ENCODE assay signal across 20 cellular contexts in the genomic region with DNA sequence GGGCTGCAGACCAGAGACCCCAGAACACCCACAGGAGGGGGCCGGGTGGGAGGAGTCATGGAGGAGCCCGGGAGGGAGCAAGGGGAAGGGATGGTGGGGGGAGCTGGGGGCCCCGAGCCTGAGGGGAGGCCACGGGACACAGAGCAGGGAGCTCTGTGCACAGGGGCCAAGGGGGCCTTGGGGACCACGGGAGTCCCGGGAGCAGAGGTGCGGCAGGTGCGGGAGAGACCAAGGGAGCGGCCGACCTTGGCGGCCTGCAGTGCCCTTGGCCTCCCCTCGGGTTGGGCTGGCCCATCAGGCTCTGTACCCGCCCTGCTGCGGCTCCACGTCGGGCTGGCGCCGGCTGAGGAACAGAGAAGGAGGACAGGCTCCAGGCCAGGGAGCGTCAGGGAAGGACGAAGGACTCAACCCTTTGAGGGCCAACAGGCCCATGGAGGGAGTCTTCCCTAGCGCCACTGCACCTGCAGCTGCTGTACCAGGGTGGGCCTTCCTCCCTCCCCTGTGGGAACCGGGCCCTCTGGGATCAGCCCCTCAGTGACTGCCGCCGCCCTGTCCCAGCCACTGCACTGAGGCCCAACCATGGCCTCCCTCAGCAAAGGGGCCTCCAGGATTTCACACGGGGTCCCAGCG. TPM values are rescaled to one million over a fixed set of nuclear protein-coding genes. Genes with fewer than 3 reads are reported as not detected.
"Had no signal": no experiment of that assay in that cellular context is flagged by ENCODE, and none has a peak within 500 bp of the region (broad histone marks: within the 10 kb centered on the region; RNA-seq: fewer than 3 reads in every experiment).

No MANE protein-coding gene starts in this region.

- H3K36me3 ChIP-seq: colonic mucosa, sigmoid colon, suprapubic skin, thyroid gland, upper lobe of left lung, uterus had no signal

- DNase-seq: colonic mucosa; dermis blood vessel endothelial cell; endodermal cell; erythroblast; foreskin keratinocyte; head of caudate nucleus; mammary epithelial cell; naive thymus-derived CD8-positive, alpha-beta T cell; sigmoid colon; stimulated activated CD4-positive, alpha-beta T cell treated with anti-CD3 and anti-CD28 coated beads, Interleukin-2, amount 100 ng/mL, for 24 hours; stimulated activated CD4-positive, alpha-beta T cell treated with anti-CD3 and anti-CD28 coated beads, Interleukin-4, amount 100 ng/mL, for 4 hours; stimulated activated naive CD4-positive, alpha-beta T cell; thyroid gland; upper lobe of left lung; uterus had no signal

- H3K4me2 ChIP-seq: hepatocyte had no signal

- H3K9me3 ChIP-seq: colonic mucosa, suprapubic skin, thyroid gland, uterus had no signal

- H3K27ac Mint-ChIP-seq: endodermal cell; naive thymus-derived CD8-positive, alpha-beta T cell had no signal

- H3K4me1 ChIP-seq: colonic mucosa, foreskin keratinocyte, sigmoid colon, suprapubic skin, thyroid gland, upper lobe of left lung, uterus had no signal

- H3K4me3 Mint-ChIP-seq: endodermal cell; naive thymus-derived CD8-positive, alpha-beta T cell had no signal

- H3K4me1 Mint-ChIP-seq: endodermal cell had no signal

- H3K27me3 ChIP-seq: colonic mucosa, foreskin keratinocyte, hepatocyte, thyroid gland, upper lobe of left lung, uterus had no signal

- H2AFZ ChIP-seq: hepatocyte had no signal

- H3K4me3 ChIP-seq: colonic mucosa, hepatocyte, mucosa of descending colon, sigmoid colon, skin epidermis, suprapubic skin, thyroid gland, upper lobe of left lung, uterus had no signal

- ATAC-seq: foreskin keratinocyte; mucosa of descending colon; naive thymus-derived CD8-positive, alpha-beta T cell had no signal

- H3K27ac ChIP-seq: colonic mucosa, foreskin keratinocyte, hepatocyte, sigmoid colon, skin epidermis, suprapubic skin, thyroid gland, upper lobe of left lung, uterus had no signal

RNA-seq across cellular contexts. Expression of a gene that starts 17.8 kb away (rescaled TPM):
- polyA plus RNA-seq: liver; naive thymus-derived CD8-positive, alpha-beta T cell had no signal
